ENCODE assay signal across 1 cellular context in genomic region chr13:21104199-21105019, GRCh38.
TF ChIP-seq lines count a peak whose summit lies in the region.

No MANE protein-coding gene starts in this region.

TF ChIP-seq in WTC11, 78 proteins besides CTCF, POLR2A, EP300 and RAD21 (continued from another document):
- TF ChIP-seq, protein P1, sequence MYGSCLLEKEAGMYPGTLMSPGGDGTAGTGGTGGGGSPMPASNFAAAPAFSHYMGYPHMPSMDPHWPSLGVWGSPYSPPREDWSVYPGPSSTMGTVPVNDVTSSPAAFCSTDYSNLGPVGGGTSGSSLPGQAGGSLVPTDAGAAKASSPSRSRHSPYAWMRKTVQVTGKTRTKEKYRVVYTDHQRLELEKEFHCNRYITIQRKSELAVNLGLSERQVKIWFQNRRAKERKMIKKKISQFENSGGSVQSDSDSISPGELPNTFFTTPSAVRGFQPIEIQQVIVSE (CRISPR knock-in tag; IDR thresholded peaks at IDR 0.05; ENCODE audit: borderline replicate concordance) = no peak
- no peak for TF ChIP-seq FOXJ3 (CRISPR knock-in tag; IDR thresholded peaks at IDR 0.05; ENCODE audit: borderline replicate concordance)
- no peak for TF ChIP-seq CREB1 (CRISPR knock-in tag; IDR thresholded peaks at IDR 0.05)
- no peak for TF ChIP-seq MXD4 (CRISPR knock-in tag; IDR thresholded peaks at IDR 0.05; ENCODE audit: borderline replicate concordance)
- TF ChIP-seq MAX (CRISPR knock-in tag; IDR thresholded peaks at IDR 0.05) = no peak
- no peak for TF ChIP-seq ZNF232 (CRISPR knock-in tag; IDR thresholded peaks at IDR 0.05)
- no peak for TF ChIP-seq ZBTB43 (CRISPR knock-in tag; IDR thresholded peaks at IDR 0.05)
